Comparison of ENCODE assay signal across 17 cellular contexts in the genomic region with DNA sequence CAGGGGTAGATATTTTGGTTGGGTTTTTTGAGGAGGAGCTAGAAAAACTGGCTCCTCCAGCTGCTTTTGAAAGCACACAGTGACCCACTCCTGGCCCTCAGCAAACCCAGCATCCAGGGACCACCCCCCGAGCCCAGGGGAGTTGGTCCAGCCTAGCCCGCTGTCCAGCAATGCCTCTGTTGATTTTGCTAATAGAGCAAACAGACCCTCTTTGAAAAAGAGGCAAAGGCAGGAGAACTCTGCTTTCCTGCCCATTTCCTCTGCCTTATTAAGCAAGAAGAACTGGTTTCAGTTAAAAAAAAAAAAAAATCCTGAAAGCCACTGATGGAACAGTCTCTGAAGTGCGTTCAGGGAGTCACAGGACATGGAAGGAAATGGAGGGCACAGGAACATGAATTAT. TPM values are rescaled to one million over a fixed set of nuclear protein-coding genes. Genes with fewer than 3 reads are reported as not detected.
A peak's percentile ranks its signal among the peaks of the same experiment; 100 is the strongest.
DNase-seq lines count a peak whose midpoint lies in the region; ATAC-seq, FAIRE-seq and TF ChIP-seq lines count a peak whose summit lies in the region.
"Had no signal": no experiment of that assay in that cellular context is flagged by ENCODE, and none has a peak within 500 bp of the region (broad histone marks: within the 10 kb centered on the region; RNA-seq: fewer than 3 reads in every experiment).

No MANE protein-coding gene starts in this region.

- TF ChIP-seq CTCF in coronary artery (IDR thresholded peaks at IDR 0.05) (no peak), thoracic aorta (IDR thresholded peaks at IDR 0.05) (no peak), D721Med (IDR thresholded peaks at IDR 0.05; ENCODE audit: insufficient read depth, missing control alignments) (no peak)

- H3K4me1 ChIP-seq in thoracic aorta (ENCODE audit: control insufficient read depth in 1 of 2, low read depth in 2 of 2), result peaks cover 32 to 70% of the 10 kb centered on the region in 2 donors
- H3K4me1 ChIP-seq: foreskin keratinocyte had no signal

- DNase-seq in GDM1 (lab: John Stamatoyannopoulos, UW) (peak; percentile 18), NCI-H748 treated with DMSO at 0.1 percent for 48 hours (lab: John Stamatoyannopoulos, UW) (peak; percentile 78), coronary artery (ENCODE audit: low spot score) (no peak), thoracic aorta (ENCODE audit: low spot score) (no peak), DMS114 treated with DMSO at 0.1 percent for 48 hours (lab: John Stamatoyannopoulos, UW; ENCODE audit: unreplicated experiment) (no peak), D721Med (ENCODE audit: insufficient read length, low spot score) (no peak)
- DNase-seq: activated CD4-positive, alpha-beta T cell treated with anti-CD3 and anti-CD28 coated beads, Interleukin-2, amount 10 ng/mL, durations not matched to agents 7 days and 5 days; erythroblast; foreskin keratinocyte; NCI-H1694 treated with DMSO at 0.1 percent for 48 hours; NCI-H2171 treated with DMSO at 0.1 percent for 48 hours; NCI-H526 treated with DMSO at 0.1 percent for 48 hours; psoas muscle had no signal

- no peaks in the 10 kb centered on the region for H3K9me3 ChIP-seq in thoracic aorta
- H3K9me3 ChIP-seq: psoas muscle, vagina had no signal

- H3K27me3 ChIP-seq in thoracic aorta (replicated peaks; ENCODE audit: insufficient read depth), result no peaks in the 10 kb centered on the region
- H3K27me3 ChIP-seq: vagina had no signal

- ATAC-seq in thoracic aorta (ENCODE audit: insufficient number of reproducible peaks, low FRiP score, low read depth) (no peak), GM18519 (IDR thresholded peaks at IDR 0.05; ENCODE audit: low FRiP score, unreplicated experiment) (no peak)
- ATAC-seq: foreskin keratinocyte, psoas muscle had no signal

- no peaks in the 10 kb centered on the region for H3K36me3 ChIP-seq in thoracic aorta
- H3K36me3 ChIP-seq: vagina had no signal

- H3K27ac ChIP-seq in coronary artery, result peak overlapping the region; percentile 0 to 13
- peak overlapping the region; percentile 66 to 69 for H3K27ac ChIP-seq in thoracic aorta
- H3K27ac ChIP-seq: foreskin keratinocyte, vagina had no signal

- H3K4me3 ChIP-seq in coronary artery, result no peak overlapping the region
- no peak overlapping the region for H3K4me3 ChIP-seq in thoracic aorta
- H3K4me3 ChIP-seq: psoas muscle, vagina had no signal

- FAIRE-seq in D721Med (lab: Jason Lieb, UNC), result no peak
- FAIRE-seq: astrocyte, H1 had no signal

RNA-seq across cellular contexts. Expression of gene ABTB2, which starts 25.3 kb away (rescaled TPM):
- total RNA-seq in thoracic aorta, result 10 to 100 TPM; 12.3 to 31.0 TPM

Comparison
In these comparisons a context has a peak if more than half of its experiments do, and no peak if none do; other contexts are left out.
1. DNase-seq: peak in GDM1 (single experiment) and NCI-H748 treated with DMSO at 0.1 percent for 48 hours (single experiment); none in coronary artery (single experiment), thoracic aorta (single experiment), DMS114 treated with DMSO at 0.1 percent for 48 hours (single experiment) and D721Med (single experiment).